24 cellular contexts compared by ENCODE assay signal in genomic region chr17:55648086-55648485, GRCh38.
"Had no signal": no experiment of that assay in that cellular context is flagged by ENCODE, and none has a peak within 500 bp of the region (broad histone marks: within the 10 kb centered on the region; RNA-seq: fewer than 3 reads in every experiment).

No MANE protein-coding gene starts in this region.

- H3K4me1 ChIP-seq: esophagus muscularis mucosa, gastrocnemius medialis, stomach, thyroid gland, upper lobe of left lung, vagina had no signal

- H3K4me3 ChIP-seq: esophagus muscularis mucosa, gastrocnemius medialis, ovary, right lobe of liver, stomach, thyroid gland, upper lobe of left lung, vagina had no signal

- H3K36me3 ChIP-seq: esophagus muscularis mucosa, gastrocnemius medialis, neutrophil, ovary, right lobe of liver, stomach, thyroid gland, upper lobe of left lung, vagina had no signal

- H3K27ac ChIP-seq: esophagus muscularis mucosa, gastrocnemius medialis, neutrophil, ovary, right lobe of liver, stomach, thyroid gland, vagina had no signal

- H3K27me3 ChIP-seq: esophagus muscularis mucosa, neutrophil, ovary, right lobe of liver, stomach, thyroid gland, upper lobe of left lung, vagina had no signal

- H3K9me3 ChIP-seq: esophagus muscularis mucosa, gastrocnemius medialis, neutrophil, ovary, right lobe of liver, stomach, thyroid gland, upper lobe of left lung, vagina had no signal

- ATAC-seq: gastrocnemius medialis; left ventricle myocardium superior; right lobe of liver; stimulated activated memory B cell treated with anti-CD40 and anti-IgM and Interleukin-4, amounts not matched to agents 10 μg/mL and 1 μg/mL and 100 μg/mL, for 72 hours had no signal

- DNase-seq: activated CD4-positive, alpha-beta T cell treated with anti-CD3 and anti-CD28 coated beads for 4 hours; activated CD4-positive, alpha-beta T cell treated with anti-CD3 and anti-CD28 coated beads, Interleukin-2, amount 50 U/mL, for 48 hours; activated CD8-positive, alpha-beta memory T cell treated with anti-CD3 and anti-CD28 coated beads for 24 hours; activated effector memory CD4-positive, alpha-beta T cell treated with Interleukin-2 at 50 U/mL for 16 hours; activated naive CD4-positive, alpha-beta T cell treated with Interleukin-2 at 50 U/mL for 16 hours; anterior cingulate cortex; gastrocnemius medialis; glutamatergic neuron; islet precursor cell; left ventricle myocardium superior; nephron progenitor cell; ovary; right lobe of liver; small intestine; stimulated activated CD4-positive, alpha-beta T cell treated with anti-CD3 and anti-CD28 coated beads, Interleukin-1b, Interleukin-23, amount 100 ng/mL, for 48 hours; stimulated activated CD4-positive, alpha-beta T cell treated with anti-CD3 and anti-CD28 coated beads, Interleukin-4, amount 100 ng/mL, for 4 hours; stimulated activated CD8-positive, alpha-beta memory T cell treated with anti-CD3 and anti-CD28 coated beads, Interleukin-4, amount 100 ng/mL, for 48 hours; stomach; thyroid gland; upper lobe of left lung had no signal
